Comparison of ENCODE assay signal across 9 cellular contexts in genomic region chr1:25798666-25799345, GRCh38. TPM values are rescaled to one million over a fixed set of nuclear protein-coding genes. Genes with fewer than 3 reads are reported as not detected.
DNase-seq lines count a peak whose midpoint lies in the region; ATAC-seq and TF ChIP-seq lines count a peak whose summit lies in the region.
"Had no signal": no experiment of that assay in that cellular context is flagged by ENCODE, and none has a peak within 500 bp of the region (broad histone marks: within the 10 kb centered on the region; RNA-seq: fewer than 3 reads in every experiment).

No MANE protein-coding gene starts in this region.

- POLR2A ChIA-PET in MCF 10A (lab: Yijun Ruan, JAX) = no interaction called here

- H2AFZ ChIP-seq in mammary epithelial cell (ENCODE audit: low read depth, low read length) = no peak overlapping the region

- H3K4me1 ChIP-seq in mammary epithelial cell (ENCODE audit: insufficient read depth, low read length) = peaks cover 15% of the 10 kb centered on the region
- peaks cover 62% of the 10 kb centered on the region for H3K4me1 ChIP-seq in body of pancreas
- peaks cover 0 to 51% (median 44%) of the 10 kb centered on the region in 4 donors for H3K4me1 ChIP-seq in tibial artery

- H3K27me3 Mint-ChIP-seq in MCF 10A (ENCODE audit: insufficient read depth, unreplicated experiment) = no peaks in the 10 kb centered on the region
- H3K27me3 Mint-ChIP-seq in naive B cell = no peaks in the 10 kb centered on the region

- no peak for ATAC-seq in body of pancreas
- no peak for ATAC-seq in naive B cell (ENCODE audit: low read depth in 2 of 2)
- no peak for ATAC-seq in GM21619 (IDR thresholded peaks at IDR 0.05; ENCODE audit: unreplicated experiment)

- in situ Hi-C loops in mammary epithelial cell (cut with MboI; ENCODE audit: low sequenced_read_pairs in 2 of 2) = loop anchor here (5.0 kb wide), 1 partner anchor 187 kb away; no protein-coding TSS in a partner anchor

- H3K9me3 Mint-ChIP-seq in MCF 10A (ENCODE audit: unreplicated experiment) (no peaks in the 10 kb centered on the region), naive B cell (no peaks in the 10 kb centered on the region)

- H3K79me2 ChIP-seq in mammary epithelial cell (ENCODE audit: insufficient read depth, low read length) = peaks cover 2% of the 10 kb centered on the region

- H3K9ac ChIP-seq in mammary epithelial cell (ENCODE audit: insufficient read depth, low read length) = no peak overlapping the region

- dilution Hi-C loops in mammary epithelial cell (cut with HindIII; ENCODE audit: low sequenced_read_pairs) = no loop called here

- TF ChIP-seq CTCF in MCF 10A (IDR thresholded peaks at IDR 0.05; ENCODE audit: unreplicated experiment) = no peak
- no peak for TF ChIP-seq CTCF in mammary epithelial cell (conservative IDR thresholded peaks at IDR 0.05 in 1 of 2, IDR thresholded peaks at IDR 0.05 in 1 of 2; ENCODE audit: extremely low read depth in 1 of 2, insufficient read depth in 1 of 2, low read depth in 1 of 2, low read length in 2 of 2)
- no peak for TF ChIP-seq CTCF in body of pancreas (IDR thresholded peaks at IDR 0.05)
- TF ChIP-seq CTCF in tibial artery (IDR thresholded peaks at IDR 0.05) = no peak

- no peak for DNase-seq in MCF 10A (ENCODE audit: unreplicated experiment)
- DNase-seq in mammary epithelial cell = no peak
- no peak for DNase-seq in body of pancreas
- no peak for DNase-seq in naive B cell
- DNase-seq in tibial artery = no peak
- DNase-seq in activated CD4-positive, CD25-positive, alpha-beta regulatory T cell treated with anti-CD3 and anti-CD28 coated beads, Interleukin-2, amount 50 U/mL, for 72 hours = no peak
- DNase-seq in NAMALWA (ENCODE audit: low spot score) = no peak
- DNase-seq: T-helper 9 cell had no signal

- H3K4me1 Mint-ChIP-seq in MCF 10A (ENCODE audit: insufficient read depth, unreplicated experiment) (peaks cover 18% of the 10 kb centered on the region), naive B cell (peaks cover 29 to 41% (median 35%) of the 10 kb centered on the region in 3 donors)

- intact Hi-C loops in MCF 10A (cut with micrococcal nuclease) = loop anchor here (5.0 to 10.0 kb wide), 5 partner anchors 102 to 554 kb away; partner anchors contain the start of gene RSRP1
- intact Hi-C loops in mammary epithelial cell (cut with micrococcal nuclease) = loop anchor here (5.0 kb wide), 1 partner anchor 112 kb away; no protein-coding TSS in a partner anchor
- intact Hi-C loops in body of pancreas (cut with DNase I) = no loop called here
- intact Hi-C loops in tibial artery (cut with DNase I; ENCODE audit: low total_unique reads) = loop anchor here (5.0 kb wide), 1 partner anchor 107 kb away; no protein-coding TSS in a partner anchor

- H3K27ac Mint-ChIP-seq in MCF 10A (ENCODE audit: low read depth, unreplicated experiment) (no peak overlapping the region), naive B cell (peak overlapping the region in 3 of 6 donors; percentile 26 to 87 (median 63))

- CTCF ChIA-PET in MCF 10A (lab: Yijun Ruan, JAX) = interaction anchor here (0.5 to 3.8 kb wide), 9 partner anchors 11 to 280 kb away, joined by 3 to 14 read pairs (median 4); partner anchors contain the start of gene PAFAH2
- CTCF ChIA-PET in mammary epithelial cell (lab: Charles Lee; ENCODE audit: low non-redundant PET) = interaction anchor here (0.6 kb wide), 1 partner anchor 190 kb away, joined by 5 read pairs; no protein-coding TSS in a partner anchor

- no peak for TF ChIP-seq POLR2A in body of pancreas (IDR thresholded peaks at IDR 0.05)

- H3K36me3 Mint-ChIP-seq in MCF 10A (ENCODE audit: insufficient read depth, unreplicated experiment) (no peaks in the 10 kb centered on the region), naive B cell (no peaks in the 10 kb centered on the region)

- H3K36me3 ChIP-seq in mammary epithelial cell (ENCODE audit: insufficient read depth, low read length) = no peaks in the 10 kb centered on the region
- H3K36me3 ChIP-seq in body of pancreas (replicated peaks in 1 of 2; ENCODE audit: insufficient read depth in 1 of 2, low read depth in 2 of 2) = no peaks in the 10 kb centered on the region
- H3K36me3 ChIP-seq in tibial artery = no peaks in the 10 kb centered on the region

- H3K27ac ChIP-seq in mammary epithelial cell (ENCODE audit: insufficient read depth, low read depth, low read length) (no peak overlapping the region), body of pancreas (peak overlapping the region; percentile 31 to 76 (median 56)), tibial artery (peak overlapping the region; percentile 88 to 91)

- peak overlapping the region; percentile 70 for H3K4me3 Mint-ChIP-seq in MCF 10A (ENCODE audit: unreplicated experiment)
- peak overlapping the region; percentile 71 to 87 (median 81) for H3K4me3 Mint-ChIP-seq in naive B cell

- no peaks in the 10 kb centered on the region for H3K9me3 ChIP-seq in mammary epithelial cell (replicated peaks; ENCODE audit: insufficient read depth, low read length)
- H3K9me3 ChIP-seq in body of pancreas = no peaks in the 10 kb centered on the region
- H3K9me3 ChIP-seq in tibial artery = no peaks in the 10 kb centered on the region

- WGBS in mammary epithelial cell (ENCODE audit: low coverage, missing lambda C conversion rate) = 80% methylated on average over 8 of the region's 8 CpGs
- WGBS in body of pancreas, 2 donors = 67 to 80% methylated on average over 6 to 8 of the region's 8 CpGs

- H3K4me3 ChIP-seq in mammary epithelial cell (replicated peaks in 1 of 3; ENCODE audit: insufficient read depth in 1 of 3, low read depth in 2 of 3, low read length in 3 of 3) (no peak overlapping the region), body of pancreas (no peak overlapping the region), tibial artery (no peak overlapping the region)

- H4K20me1 ChIP-seq in mammary epithelial cell (ENCODE audit: insufficient read depth, low read length) = no peaks in the 10 kb centered on the region

- BruUV-seq in MCF 10A (replicated peaks; lab: Mats Ljungman, UMichigan) (no TSS peak), mammary epithelial cell (replicated peaks; lab: Mats Ljungman, UMichigan) (no TSS peak)

- H3K4me2 ChIP-seq in mammary epithelial cell (ENCODE audit: insufficient read depth, low read depth, low read length) = no peak overlapping the region

- H3K27me3 ChIP-seq in mammary epithelial cell (ENCODE audit: insufficient read depth, low read length) = no peaks in the 10 kb centered on the region
- no peaks in the 10 kb centered on the region for H3K27me3 ChIP-seq in body of pancreas
- H3K27me3 ChIP-seq in tibial artery = no peaks in the 10 kb centered on the region

RNA-seq across cellular contexts. Expression of gene SELENON, which starts 1.2 kb away (rescaled TPM):
- 21.8 and 25.5 TPM in 2 replicates for total RNA-seq in MCF 10A (2022)
- 10 to 100 TPM; 14.3 to 53.9 TPM for total RNA-seq in mammary epithelial cell
- polyA plus RNA-seq in mammary epithelial cell = 41.7 TPM
- 70.3 TPM for polyA minus RNA-seq in mammary epithelial cell
- total RNA-seq in body of pancreas = 10 to 100 TPM; 22.8 to 27.4 TPM
- polyA plus RNA-seq in naive B cell (ENCODE audit: low read depth in 6 of 6) = 1 to 10 TPM; 1.2 to 3.3 (median 1.3) TPM

RNA-seq across cellular contexts. Expression of gene MTFR1L, which starts 20.9 kb away (rescaled TPM):
- 39.3 and 42.2 TPM in 2 replicates for total RNA-seq in MCF 10A (2022)
- total RNA-seq in mammary epithelial cell = 10 to 100 TPM; 31.2 to 39.0 TPM
- 27.1 TPM for polyA plus RNA-seq in mammary epithelial cell
- polyA minus RNA-seq in mammary epithelial cell = 44.1 TPM
- total RNA-seq in body of pancreas = 10 to 100 TPM; 39.7 to 56.4 TPM
- 10 to 100 TPM; 31.9 to 70.8 (median 38.7) TPM for polyA plus RNA-seq in naive B cell (ENCODE audit: low read depth in 6 of 6)
